In genomic region chr6:141041596-141042087, GRCh38 we compare ENCODE assay signal across 31 cellular contexts.
"Had no signal": no experiment of that assay in that cellular context is flagged by ENCODE, and none has a peak within 500 bp of the region (broad histone marks: within the 10 kb centered on the region; RNA-seq: fewer than 3 reads in every experiment).

No MANE protein-coding gene starts in this region.

- H3K4me3 ChIP-seq: cardiac muscle cell, MG63, SK-N-MC had no signal

- H3K27ac Mint-ChIP-seq: activated B cell treated with CpG ODN at 0.5 μM for 24 hours; activated CD4-positive, alpha-beta T cell treated with anti-CD3 and anti-CD28 coated beads, Interleukin-2, amount 10 ng/mL, durations not matched to agents 24 days and 14 days; activated CD8-positive, alpha-beta memory T cell treated with anti-CD3 and anti-CD28 coated beads, Interleukin-2, amount 10 ng/mL, durations not matched to agents 7 days and 5 days; activated naive CD8-positive, alpha-beta T cell; activated T-cell treated with anti-CD3 and anti-CD28 coated beads, Interleukin-2, amount 50 U/mL, for 24 hours; T-cell had no signal

- ATAC-seq: activated CD8-positive, alpha-beta memory T cell treated with anti-CD3 and anti-CD28 coated beads, Interleukin-2, amount 10 ng/mL, durations not matched to agents 7 days and 5 days; Panc1; Right ventricle myocardium inferior had no signal

- H3K4me3 Mint-ChIP-seq: activated B cell treated with CpG ODN at 0.5 μM for 24 hours; activated CD4-positive, alpha-beta T cell treated with anti-CD3 and anti-CD28 coated beads, Interleukin-2, amount 10 ng/mL, durations not matched to agents 24 days and 14 days; activated CD8-positive, alpha-beta memory T cell treated with anti-CD3 and anti-CD28 coated beads, Interleukin-2, amount 10 ng/mL, durations not matched to agents 7 days and 5 days; activated naive CD8-positive, alpha-beta T cell; activated T-cell treated with anti-CD3 and anti-CD28 coated beads, Interleukin-2, amount 50 U/mL, for 24 hours; T-cell had no signal

- H3K4me1 Mint-ChIP-seq: activated B cell treated with CpG ODN at 0.5 μM for 24 hours; activated CD4-positive, alpha-beta T cell treated with anti-CD3 and anti-CD28 coated beads, Interleukin-2, amount 10 ng/mL, durations not matched to agents 24 days and 14 days; activated CD8-positive, alpha-beta memory T cell treated with anti-CD3 and anti-CD28 coated beads, Interleukin-2, amount 10 ng/mL, durations not matched to agents 7 days and 5 days; T-cell had no signal

- H3K27me3 ChIP-seq: brain microvascular endothelial cell, cardiac muscle cell, MG63 had no signal

- H3K27ac ChIP-seq: brain microvascular endothelial cell, cardiac muscle cell, SK-N-MC had no signal

- H3K9me3 Mint-ChIP-seq: activated CD4-positive, alpha-beta T cell treated with anti-CD3 and anti-CD28 coated beads, Interleukin-2, amount 10 ng/mL, durations not matched to agents 24 days and 14 days had no signal

- H3K36me3 Mint-ChIP-seq: activated CD8-positive, alpha-beta memory T cell treated with anti-CD3 and anti-CD28 coated beads, Interleukin-2, amount 10 ng/mL, durations not matched to agents 7 days and 5 days; activated naive CD8-positive, alpha-beta T cell; T-cell had no signal

- H3K27me3 Mint-ChIP-seq: activated B cell treated with CpG ODN at 0.5 μM for 24 hours; activated CD4-positive, alpha-beta T cell treated with anti-CD3 and anti-CD28 coated beads, Interleukin-2, amount 10 ng/mL, durations not matched to agents 24 days and 14 days; activated CD8-positive, alpha-beta memory T cell treated with anti-CD3 and anti-CD28 coated beads, Interleukin-2, amount 10 ng/mL, durations not matched to agents 7 days and 5 days; activated naive CD8-positive, alpha-beta T cell; activated T-cell treated with anti-CD3 and anti-CD28 coated beads, Interleukin-2, amount 50 U/mL, for 24 hours had no signal

- DNase-seq: activated B cell treated with CpG ODN at 0.5 μM for 24 hours; activated CD4-positive, alpha-beta T cell treated with anti-CD3 and anti-CD28 coated beads for 1 hour; activated CD4-positive, alpha-beta T cell treated with anti-CD3 and anti-CD28 coated beads, Interleukin-2, amount 10 ng/mL, durations not matched to agents 24 days and 14 days; activated CD4-positive, alpha-beta T cell treated with anti-CD3 and anti-CD28 coated beads, Interleukin-2, amount 50 U/mL, for 48 hours; activated CD8-positive, alpha-beta memory T cell treated with anti-CD3 and anti-CD28 coated beads, Interleukin-2, amount 10 ng/mL, durations not matched to agents 7 days and 5 days; activated naive CD4-positive, alpha-beta T cell treated with Interleukin-2 at 50 U/mL for 16 hours; activated T-cell treated with anti-CD3 and anti-CD28 coated beads, Interleukin-2, amount 50 U/mL, for 24 hours; amygdala; brain microvascular endothelial cell; MG63; MV-4-11; NCI-H1092 treated with DMSO at 0.1 percent for 48 hours; NCI-H1417 treated with DMSO at 0.1 percent for 48 hours; NCI-H1694; NCI-H2029; NCI-H2107; NCI-H2171 treated with DMSO at 0.1 percent for 48 hours; NCI-H345; NCI-H510A; NCI-H526 treated with DMSO at 0.1 percent for 48 hours; NCI-H82; OCI-M1; RPMI8226; T-cell; T-helper 2 cell; T1000 had no signal

- H3K36me3 ChIP-seq: brain microvascular endothelial cell, cardiac muscle cell, MG63 had no signal
